In the genomic region with DNA sequence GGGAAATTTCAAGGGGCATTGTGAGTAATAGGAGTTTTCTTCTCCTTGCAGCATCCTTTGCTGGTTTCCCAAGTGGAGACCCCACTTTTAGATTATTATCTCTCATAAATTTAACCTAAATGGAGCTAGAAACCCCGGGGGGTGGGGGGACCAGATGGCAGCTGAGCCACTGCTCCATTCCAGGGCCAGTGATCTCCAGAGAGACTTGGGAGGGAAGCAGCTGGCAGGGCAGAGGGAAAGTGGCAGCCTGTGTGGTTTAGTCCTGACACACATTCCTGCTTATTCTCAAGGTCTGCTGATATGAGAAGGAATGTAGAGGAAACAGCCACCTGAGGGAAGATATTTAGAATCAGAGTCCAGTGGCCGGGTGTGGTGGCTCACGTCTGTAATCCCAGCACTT, we compare ENCODE assay signal across 20 cellular contexts. TPM values are rescaled to one million over a fixed set of nuclear protein-coding genes. Genes with fewer than 3 reads are reported as not detected.
"Had no signal": no experiment of that assay in that cellular context is flagged by ENCODE, and none has a peak within 500 bp of the region (broad histone marks: within the 10 kb centered on the region; RNA-seq: fewer than 3 reads in every experiment).

No MANE protein-coding gene starts in this region.

- H3K9me3 ChIP-seq: esophagus squamous epithelium, ovary, sigmoid colon had no signal

- H3K27ac ChIP-seq: cardiac muscle cell, esophagus squamous epithelium, ovary, sigmoid colon, VCaP had no signal

- H3K4me3 ChIP-seq: cardiac muscle cell, esophagus squamous epithelium, ovary, sigmoid colon had no signal

- H3K36me3 ChIP-seq: cardiac muscle cell, esophagus squamous epithelium, ovary, sigmoid colon had no signal

- DNase-seq: activated CD4-positive, alpha-beta T cell treated with anti-CD3 and anti-CD28 coated beads for 1 hour; activated CD4-positive, alpha-beta T cell treated with anti-CD3 and anti-CD28 coated beads, Interleukin-2, amount 50 U/mL, for 4 hours; activated effector memory CD4-positive, alpha-beta T cell treated with anti-CD3 and anti-CD28 coated beads, Interleukin-2, amount 50 U/mL, for 16 hours; activated T-cell treated with anti-CD3 and anti-CD28 coated beads, Interleukin-2, amount 50 U/mL, for 72 hours; effector memory CD8-positive, alpha-beta T cell; esophagus squamous epithelium; left cardiac atrium; mesenchymal stem cell; natural killer cell; ovary; sigmoid colon; stimulated activated naive CD4-positive, alpha-beta T cell; T-helper 2 cell had no signal

- ATAC-seq: activated naive CD4-positive, alpha-beta T cell treated with anti-CD3 and anti-CD28 coated beads, Interleukin-2, amount 50 U/mL, for 72 hours; activated T-cell treated with anti-CD3 and anti-CD28 coated beads, Interleukin-2, amount 50 U/mL, for 72 hours; effector memory CD8-positive, alpha-beta T cell; left cardiac atrium; natural killer cell had no signal

- H3K4me1 ChIP-seq: esophagus squamous epithelium had no signal

- H3K27me3 ChIP-seq: cardiac muscle cell, esophagus squamous epithelium, ovary, sigmoid colon had no signal

RNA-seq across cellular contexts. Expression of a gene that starts 16.3 kb away (rescaled TPM):
- total RNA-seq: dermis microvascular lymphatic vessel endothelial cell, natural killer cell had no signal

RNA-seq across cellular contexts. Expression of a gene that starts 36.9 kb away (rescaled TPM):
- total RNA-seq: activated CD8-positive, alpha-beta memory T cell treated with anti-CD3 and anti-CD28 coated beads for 36 hours; activated naive CD4-positive, alpha-beta T cell treated with anti-CD3 and anti-CD28 coated beads, Interleukin-2, amount 50 U/mL, for 72 hours; activated T-cell treated with anti-CD3 and anti-CD28 coated beads, Interleukin-2, amount 50 U/mL, for 72 hours; dermis microvascular lymphatic vessel endothelial cell; esophagus squamous epithelium; left cardiac atrium; mucosa of gallbladder; natural killer cell; ovary; sigmoid colon; urinary bladder had no signal
